In genomic region chr11:113629562-113629961, GRCh38 we compare ENCODE assay signal across 25 cellular contexts.
"Had no signal": no experiment of that assay in that cellular context is flagged by ENCODE, and none has a peak within 500 bp of the region (broad histone marks: within the 10 kb centered on the region; RNA-seq: fewer than 3 reads in every experiment).

No MANE protein-coding gene starts in this region.

- ATAC-seq: activated CD4-positive, alpha-beta T cell treated with anti-CD3 and anti-CD28 coated beads for 36 hours; activated CD8-positive, alpha-beta memory T cell treated with anti-CD3 and anti-CD28 coated beads, Interleukin-2, amount 10 ng/mL, durations not matched to agents 7 days and 5 days; activated CD8-positive, alpha-beta T cell treated with anti-CD3 and anti-CD28 coated beads, Interleukin-2, amount 10 ng/mL, durations not matched to agents 7 days and 5 days; activated naive CD8-positive, alpha-beta T cell treated with anti-CD3 and anti-CD28 coated beads, Interleukin-2, amount 50 U/mL, for 24 hours; left ventricle myocardium superior; mucosa of descending colon; natural killer cell treated with Interleukin-12 subunit alpha and Interleukin-12 subunit beta and Interleukin-15 and Interleukin-18, amount 100 ng/mL, for 72 hours; right lobe of liver; stimulated activated naive CD8-positive, alpha-beta T cell treated with anti-CD3 and anti-CD28 coated beads, Interleukin-15, Interleukin-2, amounts not matched to agents 100 U/mL and 50 U/mL, for 24 hours had no signal

- H3K27ac ChIP-seq: breast epithelium, epithelial cell of prostate, right lobe of liver, thoracic aorta, uterus had no signal

- H3K36me3 ChIP-seq: breast epithelium, right lobe of liver, thoracic aorta, uterus had no signal

- H3K4me3 Mint-ChIP-seq: activated CD4-positive, alpha-beta T cell treated with anti-CD3 and anti-CD28 coated beads for 36 hours; activated CD8-positive, alpha-beta memory T cell treated with anti-CD3 and anti-CD28 coated beads, Interleukin-2, amount 10 ng/mL, durations not matched to agents 7 days and 5 days; activated CD8-positive, alpha-beta T cell treated with anti-CD3 and anti-CD28 coated beads, Interleukin-2, amount 10 ng/mL, durations not matched to agents 7 days and 5 days; activated naive CD4-positive, alpha-beta T cell treated with anti-CD3 and anti-CD28 coated beads, Interleukin-2, amount 50 U/mL, for 24 hours; activated naive CD8-positive, alpha-beta T cell treated with anti-CD3 and anti-CD28 coated beads, Interleukin-2, amount 50 U/mL, for 24 hours; natural killer cell treated with Interleukin-12 subunit alpha and Interleukin-12 subunit beta and Interleukin-15 and Interleukin-18, amount 100 ng/mL, for 72 hours; type B pancreatic cell had no signal

- H3K4me3 ChIP-seq: breast epithelium, mucosa of descending colon, right lobe of liver, thoracic aorta, uterus had no signal

- H3K27me3 ChIP-seq: breast epithelium, right lobe of liver, uterus had no signal

- H3K4me1 Mint-ChIP-seq: activated CD4-positive, alpha-beta T cell treated with anti-CD3 and anti-CD28 coated beads for 36 hours; activated CD8-positive, alpha-beta memory T cell treated with anti-CD3 and anti-CD28 coated beads, Interleukin-2, amount 10 ng/mL, durations not matched to agents 7 days and 5 days; activated naive CD4-positive, alpha-beta T cell treated with anti-CD3 and anti-CD28 coated beads, Interleukin-2, amount 50 U/mL, for 24 hours; activated naive CD8-positive, alpha-beta T cell treated with anti-CD3 and anti-CD28 coated beads, Interleukin-2, amount 50 U/mL, for 24 hours had no signal

- DNase-seq: activated CD4-positive, alpha-beta T cell treated with anti-CD3 and anti-CD28 coated beads for 36 hours; activated CD4-positive, CD25-positive, alpha-beta regulatory T cell; activated CD8-positive, alpha-beta memory T cell treated with anti-CD3 and anti-CD28 coated beads, Interleukin-2, amount 10 ng/mL, durations not matched to agents 7 days and 5 days; activated CD8-positive, alpha-beta T cell treated with anti-CD3 and anti-CD28 coated beads, Interleukin-2, amount 10 ng/mL, durations not matched to agents 7 days and 5 days; activated naive CD8-positive, alpha-beta T cell treated with anti-CD3 and anti-CD28 coated beads, Interleukin-2, amount 50 U/mL, for 24 hours; activated T-cell treated with anti-CD3 and anti-CD28 coated beads, Interleukin-2, amount 50 U/mL, for 48 hours; amygdala; central memory CD4-positive, alpha-beta T cell; dermis blood vessel endothelial cell; effector CD4-positive, alpha-beta T cell; glutamatergic neuron; left ventricle myocardium superior; mucosa of descending colon; right lobe of liver; stimulated activated CD4-positive, alpha-beta T cell treated with anti-CD3 and anti-CD28 coated beads, Interleukin-2, amount 100 ng/mL, for 48 hours; stimulated activated naive CD8-positive, alpha-beta T cell treated with anti-CD3 and anti-CD28 coated beads, Interleukin-15, Interleukin-2, amounts not matched to agents 100 U/mL and 50 U/mL, for 24 hours; uterus had no signal

- H3K9me3 Mint-ChIP-seq: activated naive CD4-positive, alpha-beta T cell treated with anti-CD3 and anti-CD28 coated beads, Interleukin-2, amount 50 U/mL, for 24 hours; activated naive CD8-positive, alpha-beta T cell treated with anti-CD3 and anti-CD28 coated beads, Interleukin-2, amount 50 U/mL, for 24 hours; activated T-helper 2 cell treated with anti-CD3 and anti-CD28 coated beads, Interferon-gamma antibody, Interleukin-2, Interleukin-4, amounts not matched to agents 10 μg/mL and 5 μg/mL and 100 μg/mL, durations not matched to agents 14 hours and 24 hours and 36 hours; natural killer cell treated with Interleukin-12 subunit alpha and Interleukin-12 subunit beta and Interleukin-15 and Interleukin-18, amount 100 ng/mL, for 72 hours; type B pancreatic cell had no signal

- H3K4me1 ChIP-seq: breast epithelium, right lobe of liver, uterus had no signal

- H3K36me3 Mint-ChIP-seq: activated CD8-positive, alpha-beta memory T cell treated with anti-CD3 and anti-CD28 coated beads, Interleukin-2, amount 10 ng/mL, durations not matched to agents 7 days and 5 days; activated naive CD4-positive, alpha-beta T cell treated with anti-CD3 and anti-CD28 coated beads, Interleukin-2, amount 50 U/mL, for 24 hours; natural killer cell treated with Interleukin-12 subunit alpha and Interleukin-12 subunit beta and Interleukin-15 and Interleukin-18, amount 100 ng/mL, for 72 hours; type B pancreatic cell had no signal

- H3K9me3 ChIP-seq: breast epithelium, mucosa of descending colon, right lobe of liver, thoracic aorta, uterus had no signal

- H3K27ac Mint-ChIP-seq: activated CD4-positive, alpha-beta T cell treated with anti-CD3 and anti-CD28 coated beads for 36 hours; activated CD8-positive, alpha-beta memory T cell treated with anti-CD3 and anti-CD28 coated beads, Interleukin-2, amount 10 ng/mL, durations not matched to agents 7 days and 5 days; activated CD8-positive, alpha-beta T cell treated with anti-CD3 and anti-CD28 coated beads, Interleukin-2, amount 10 ng/mL, durations not matched to agents 7 days and 5 days; activated naive CD4-positive, alpha-beta T cell treated with anti-CD3 and anti-CD28 coated beads, Interleukin-2, amount 50 U/mL, for 24 hours; activated naive CD8-positive, alpha-beta T cell treated with anti-CD3 and anti-CD28 coated beads, Interleukin-2, amount 50 U/mL, for 24 hours; activated T-helper 2 cell treated with anti-CD3 and anti-CD28 coated beads, Interferon-gamma antibody, Interleukin-2, Interleukin-4, amounts not matched to agents 10 μg/mL and 5 μg/mL and 100 μg/mL, durations not matched to agents 14 hours and 24 hours and 36 hours; natural killer cell treated with Interleukin-12 subunit alpha and Interleukin-12 subunit beta and Interleukin-15 and Interleukin-18, amount 100 ng/mL, for 72 hours; progenitor cell of endocrine pancreas; type B pancreatic cell had no signal
